25 cellular contexts compared by ENCODE assay signal in genomic region chr1:162065016-162065415, GRCh38. TPM values are rescaled to one million over a fixed set of nuclear protein-coding genes. Genes with fewer than 3 reads are reported as not detected.
"Had no signal": no experiment of that assay in that cellular context is flagged by ENCODE, and none has a peak within 500 bp of the region (broad histone marks: within the 10 kb centered on the region; RNA-seq: fewer than 3 reads in every experiment).

No MANE protein-coding gene starts in this region.

- H3K9me3 Mint-ChIP-seq: activated B cell treated with CpG ODN at 0.5 μM for 24 hours; activated naive CD4-positive, alpha-beta T cell treated with anti-CD3 and anti-CD28 coated beads, Interleukin-2, amount 50 U/mL, for 24 hours; activated naive CD8-positive, alpha-beta T cell treated with anti-CD3 and anti-CD28 coated beads, Interleukin-2, amount 50 U/mL, for 24 hours; activated T-helper 2 cell treated with anti-CD3 and anti-CD28 coated beads, Interferon-gamma antibody, Interleukin-2, Interleukin-4, amounts not matched to agents 10 μg/mL and 5 μg/mL and 100 μg/mL, durations not matched to agents 14 hours and 24 hours and 36 hours; central memory CD8-positive, alpha-beta T cell; mesothelial cell of epicardium; stimulated activated naive B cell treated with anti-CD40 and anti-IgM and Interleukin-4, amounts not matched to agents 10 μg/mL and 1 μg/mL and 100 μg/mL, for 72 hours had no signal

- H3K79me2 ChIP-seq: hepatocyte had no signal

- H3K27ac ChIP-seq: breast epithelium, gastroesophageal sphincter, hepatocyte, stomach, thyroid gland, upper lobe of right lung had no signal

- H2AFZ ChIP-seq: hepatocyte had no signal

- H3K9me3 ChIP-seq: breast epithelium, gastroesophageal sphincter, stomach, thyroid gland, upper lobe of right lung had no signal

- H3K27ac Mint-ChIP-seq: activated B cell treated with CpG ODN at 0.5 μM for 24 hours; activated CD8-positive, alpha-beta memory T cell treated with anti-CD3 and anti-CD28 coated beads, Interleukin-2, amount 10 ng/mL, durations not matched to agents 7 days and 5 days; activated CD8-positive, alpha-beta T cell treated with anti-CD3 and anti-CD28 coated beads, Interleukin-2, amount 10 ng/mL, durations not matched to agents 7 days and 5 days; activated naive CD4-positive, alpha-beta T cell treated with anti-CD3 and anti-CD28 coated beads, Interleukin-2, amount 50 U/mL, for 24 hours; activated naive CD8-positive, alpha-beta T cell treated with anti-CD3 and anti-CD28 coated beads, Interleukin-2, amount 50 U/mL, for 24 hours; activated T-helper 2 cell treated with anti-CD3 and anti-CD28 coated beads, Interferon-gamma antibody, Interleukin-2, Interleukin-4, amounts not matched to agents 10 μg/mL and 5 μg/mL and 100 μg/mL, durations not matched to agents 14 hours and 24 hours and 36 hours; mesothelial cell of epicardium; naive B cell; stimulated activated naive B cell treated with anti-CD40 and anti-IgM and Interleukin-4, amounts not matched to agents 10 μg/mL and 1 μg/mL and 100 μg/mL, for 72 hours had no signal

- ATAC-seq: activated CD8-positive, alpha-beta memory T cell treated with anti-CD3 and anti-CD28 coated beads, Interleukin-2, amount 10 ng/mL, durations not matched to agents 7 days and 5 days; activated CD8-positive, alpha-beta T cell treated with anti-CD3 and anti-CD28 coated beads, Interleukin-2, amount 10 ng/mL, durations not matched to agents 7 days and 5 days; activated naive CD8-positive, alpha-beta T cell treated with anti-CD3 and anti-CD28 coated beads, Interleukin-2, amount 50 U/mL, for 24 hours; gastroesophageal sphincter; right cardiac atrium; stimulated activated naive B cell treated with anti-CD40 and anti-IgM and Interleukin-4, amounts not matched to agents 10 μg/mL and 1 μg/mL and 100 μg/mL, for 72 hours; upper lobe of right lung had no signal

- H3K4me3 Mint-ChIP-seq: activated B cell treated with CpG ODN at 0.5 μM for 24 hours; activated CD8-positive, alpha-beta memory T cell treated with anti-CD3 and anti-CD28 coated beads, Interleukin-2, amount 10 ng/mL, durations not matched to agents 7 days and 5 days; activated CD8-positive, alpha-beta T cell treated with anti-CD3 and anti-CD28 coated beads, Interleukin-2, amount 10 ng/mL, durations not matched to agents 7 days and 5 days; activated naive CD4-positive, alpha-beta T cell treated with anti-CD3 and anti-CD28 coated beads, Interleukin-2, amount 50 U/mL, for 24 hours; activated naive CD8-positive, alpha-beta T cell treated with anti-CD3 and anti-CD28 coated beads, Interleukin-2, amount 50 U/mL, for 24 hours; central memory CD8-positive, alpha-beta T cell; mesothelial cell of epicardium; naive B cell; stimulated activated naive B cell treated with anti-CD40 and anti-IgM and Interleukin-4, amounts not matched to agents 10 μg/mL and 1 μg/mL and 100 μg/mL, for 72 hours had no signal

- H3K4me1 Mint-ChIP-seq: activated naive CD8-positive, alpha-beta T cell treated with anti-CD3 and anti-CD28 coated beads, Interleukin-2, amount 50 U/mL, for 24 hours had no signal

- H3K4me3 ChIP-seq: breast epithelium, gastroesophageal sphincter, hepatocyte, stomach, thyroid gland, upper lobe of right lung had no signal

- H3K27me3 ChIP-seq: breast epithelium, hepatocyte, thyroid gland had no signal

- FAIRE-seq: colon had no signal

- H3K4me1 ChIP-seq: breast epithelium, upper lobe of right lung had no signal

- DNase-seq: activated B cell treated with CpG ODN at 0.5 μM for 24 hours; activated CD8-positive, alpha-beta memory T cell treated with anti-CD3 and anti-CD28 coated beads, Interleukin-2, amount 10 ng/mL, durations not matched to agents 7 days and 5 days; activated CD8-positive, alpha-beta T cell treated with anti-CD3 and anti-CD28 coated beads, Interleukin-2, amount 10 ng/mL, durations not matched to agents 7 days and 5 days; activated naive CD8-positive, alpha-beta T cell treated with anti-CD3 and anti-CD28 coated beads, Interleukin-2, amount 50 U/mL, for 24 hours; activated T-cell treated with anti-CD3 and anti-CD28 coated beads, Interleukin-2, amount 50 U/mL, for 48 hours; amygdala; effector CD4-positive, alpha-beta T cell; islet precursor cell; mammary epithelial cell; naive B cell; right cardiac atrium; stimulated activated CD4-positive, alpha-beta T cell treated with anti-CD3 and anti-CD28 coated beads, Interleukin-15, amount 100 ng/mL, for 24 hours; stimulated activated CD4-positive, alpha-beta T cell treated with anti-CD3 and anti-CD28 coated beads, Interleukin-2, amount 100 ng/mL, for 24 hours; stimulated activated naive B cell treated with anti-CD40 and anti-IgM and Interleukin-4, amounts not matched to agents 10 μg/mL and 1 μg/mL and 100 μg/mL, for 72 hours; stomach; thyroid gland; upper lobe of right lung had no signal

- H3K36me3 ChIP-seq: breast epithelium, gastroesophageal sphincter, stomach, thyroid gland, upper lobe of right lung had no signal

- H3K36me3 Mint-ChIP-seq: activated CD8-positive, alpha-beta memory T cell treated with anti-CD3 and anti-CD28 coated beads, Interleukin-2, amount 10 ng/mL, durations not matched to agents 7 days and 5 days; activated naive CD4-positive, alpha-beta T cell treated with anti-CD3 and anti-CD28 coated beads, Interleukin-2, amount 50 U/mL, for 24 hours; mesothelial cell of epicardium; naive B cell; stimulated activated naive B cell treated with anti-CD40 and anti-IgM and Interleukin-4, amounts not matched to agents 10 μg/mL and 1 μg/mL and 100 μg/mL, for 72 hours had no signal

RNA-seq across cellular contexts. Expression of gene NOS1AP, which starts 4.5 kb away (rescaled TPM):
- total RNA-seq: activated B cell treated with CpG ODN at 0.5 μM for 24 hours; activated CD8-positive, alpha-beta memory T cell treated with anti-CD3 and anti-CD28 coated beads, Interleukin-2, amount 10 ng/mL, durations not matched to agents 7 days and 5 days; activated CD8-positive, alpha-beta T cell treated with anti-CD3 and anti-CD28 coated beads, Interleukin-2, amount 10 ng/mL, durations not matched to agents 7 days and 5 days; activated T-helper 2 cell treated with anti-CD3 and anti-CD28 coated beads, Interferon-gamma antibody, Interleukin-2, Interleukin-4, amounts not matched to agents 10 μg/mL and 5 μg/mL and 100 μg/mL, durations not matched to agents 14 hours and 24 hours and 36 hours had no signal

RNA-seq across cellular contexts. Expression of gene OLFML2B, which starts 41.3 kb away (rescaled TPM):
- total RNA-seq: activated B cell treated with CpG ODN at 0.5 μM for 24 hours; activated CD8-positive, alpha-beta memory T cell treated with anti-CD3 and anti-CD28 coated beads, Interleukin-2, amount 10 ng/mL, durations not matched to agents 7 days and 5 days; activated CD8-positive, alpha-beta T cell treated with anti-CD3 and anti-CD28 coated beads, Interleukin-2, amount 10 ng/mL, durations not matched to agents 7 days and 5 days; activated T-helper 2 cell treated with anti-CD3 and anti-CD28 coated beads, Interferon-gamma antibody, Interleukin-2, Interleukin-4, amounts not matched to agents 10 μg/mL and 5 μg/mL and 100 μg/mL, durations not matched to agents 14 hours and 24 hours and 36 hours had no signal
